9 cellular contexts compared by ENCODE assay signal in genomic region chr12:52007158-52007921, GRCh38. TPM values are rescaled to one million over a fixed set of nuclear protein-coding genes. Genes with fewer than 3 reads are reported as not detected.
DNase-seq lines count a peak whose midpoint lies in the region; ATAC-seq, FAIRE-seq and TF ChIP-seq lines count a peak whose summit lies in the region.
"Had no signal": no experiment of that assay in that cellular context is flagged by ENCODE, and none has a peak within 500 bp of the region (broad histone marks: within the 10 kb centered on the region; RNA-seq: fewer than 3 reads in every experiment).

No MANE protein-coding gene starts in this region.

- peak; percentile 53 for ATAC-seq in activated naive CD8-positive, alpha-beta T cell treated with anti-CD3 and anti-CD28 coated beads, Interleukin-2, amount 50 U/mL, for 24 hours
- ATAC-seq in HG02938 (IDR thresholded peaks at IDR 0.05; ENCODE audit: unreplicated experiment) = no peak

- peak overlapping the region; percentile 62 for H3K4me3 ChIP-seq in AG04449 (ENCODE audit: low read depth, low read length)
- H3K4me3 ChIP-seq in iPS-18c (ENCODE audit: insufficient read depth, low read depth, low read length) = peak overlapping the region; percentile 71

- CTCF ChIA-PET in AG04449 (lab: Yijun Ruan, JAX) = interaction anchor here (2.2 to 25.1 kb wide), 4 partner anchors 12 to 114 kb away, joined by 9 to 1081 read pairs (median 126); no protein-coding TSS in a partner anchor

- H3K27ac Mint-ChIP-seq in activated naive CD8-positive, alpha-beta T cell treated with anti-CD3 and anti-CD28 coated beads, Interleukin-2, amount 50 U/mL, for 24 hours = peak overlapping the region; percentile 80

- H3K4me1 Mint-ChIP-seq in activated naive CD8-positive, alpha-beta T cell treated with anti-CD3 and anti-CD28 coated beads, Interleukin-2, amount 50 U/mL, for 24 hours = peaks cover 24% of the 10 kb centered on the region

- no peak for TF ChIP-seq CTCF in AG04449 (IDR thresholded peaks at IDR 0.05; ENCODE audit: insufficient read depth, low read length, missing control alignments)

- DNase-seq in AG04449 (ENCODE audit: low read depth, low spot score) = no peak
- peak; percentile 57 for DNase-seq in activated naive CD8-positive, alpha-beta T cell treated with anti-CD3 and anti-CD28 coated beads, Interleukin-2, amount 50 U/mL, for 24 hours
- DNase-seq in stimulated activated CD4-positive, alpha-beta T cell treated with anti-CD3 and anti-CD28 coated beads, Interleukin-1b, Interleukin-23, amount 100 ng/mL, for 4 hours (ENCODE audit: low read depth in 2 of 2) = peak; percentile 40 to 51
- DNase-seq in superior temporal gyrus (ENCODE audit: extremely low spot score) = no peak
- no peak for DNase-seq in urothelium cell line (ENCODE audit: low spot score)

- no peaks in the 10 kb centered on the region for H3K9me3 ChIP-seq in iPS-18c (ENCODE audit: control insufficient read depth, insufficient read depth, low read length)

- no peaks in the 10 kb centered on the region for H3K9me3 Mint-ChIP-seq in activated naive CD8-positive, alpha-beta T cell treated with anti-CD3 and anti-CD28 coated beads, Interleukin-2, amount 50 U/mL, for 24 hours

- H3K27me3 Mint-ChIP-seq in activated naive CD8-positive, alpha-beta T cell treated with anti-CD3 and anti-CD28 coated beads, Interleukin-2, amount 50 U/mL, for 24 hours = peaks cover 9% of the 10 kb centered on the region

- POLR2A ChIA-PET in AG04449 (lab: Yijun Ruan, JAX) = interaction anchor here (0.7 to 0.9 kb wide), 2 partner anchors 16 to 18 kb away, joined by 3 read pairs; no protein-coding TSS in a partner anchor

- no peak for FAIRE-seq in urothelium cell line (lab: Jason Lieb, UNC)
- FAIRE-seq: colon had no signal

- peaks cover 8% of the 10 kb centered on the region for H3K36me3 Mint-ChIP-seq in activated naive CD8-positive, alpha-beta T cell treated with anti-CD3 and anti-CD28 coated beads, Interleukin-2, amount 50 U/mL, for 24 hours (ENCODE audit: low read depth)

- peak overlapping the region; percentile 88 for H3K4me3 Mint-ChIP-seq in activated naive CD8-positive, alpha-beta T cell treated with anti-CD3 and anti-CD28 coated beads, Interleukin-2, amount 50 U/mL, for 24 hours

TF ChIP-seq in PFSK-1, 5 proteins besides CTCF, POLR2A, EP300 and RAD21:
- TF ChIP-seq FOXP2 (optimal IDR thresholded peaks at IDR 0.05; ENCODE audit: borderline replicate concordance, extremely low read depth, extremely low read length, insufficient read depth) = peak; percentile 12
- no peak for TF ChIP-seq TAF1 (IDR thresholded peaks at IDR 0.05; ENCODE audit: borderline replicate concordance, insufficient read depth, low read length)
TF ChIP-seq in PFSK-1: peak in this region for 1.

RNA-seq across cellular contexts. Expression of gene TAMALIN, which starts 0.6 kb away (rescaled TPM):
- polyA plus RNA-seq in PFSK-1 (2012; ENCODE audit: insufficient read length, low read depth) = 42.1 TPM

RNA-seq across cellular contexts. Expression of gene NR4A1, which starts 43.9 kb away (rescaled TPM):
- polyA plus RNA-seq in PFSK-1 (2012; ENCODE audit: insufficient read length, low read depth) = 52.5 TPM

RNA-seq across cellular contexts. Expression of gene ACVR1B, which starts 55.8 kb away (rescaled TPM):
- polyA plus RNA-seq in PFSK-1 (2012; ENCODE audit: insufficient read length, low read depth) = 13.6 TPM

Comparison
In these comparisons a context has a peak if more than half of its experiments do, and no peak if none do; other contexts are left out.
1. DNase-seq: peak in activated naive CD8-positive, alpha-beta T cell treated with anti-CD3 and anti-CD28 coated beads, Interleukin-2, amount 50 U/mL, for 24 hours (single experiment) and stimulated activated CD4-positive, alpha-beta T cell treated with anti-CD3 and anti-CD28 coated beads, Interleukin-1b, Interleukin-23, amount 100 ng/mL, for 4 hours (2 of 2); none in AG04449 (single experiment), superior temporal gyrus (single experiment) and urothelium cell line (single experiment).